ENCODE assay signal across 21 cellular contexts in the genomic region with DNA sequence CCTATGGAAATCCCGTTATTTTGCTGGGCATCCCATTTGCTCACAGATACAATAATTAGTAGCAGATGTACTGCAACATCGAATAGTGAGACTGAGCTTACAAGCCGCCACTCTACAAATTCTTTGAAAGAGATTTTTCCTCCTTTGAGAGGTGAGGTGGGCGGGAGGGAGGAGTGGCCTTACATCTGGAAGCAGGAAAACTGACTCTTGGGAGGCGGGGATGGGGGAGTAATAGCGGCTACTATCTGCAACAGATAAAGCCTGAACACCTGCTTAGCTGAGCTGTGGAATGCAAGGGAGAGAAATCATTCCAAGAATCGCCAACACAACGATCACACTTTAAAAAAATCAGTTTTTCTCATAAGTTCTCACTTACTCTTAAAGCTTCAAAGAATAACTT. TPM values are rescaled to one million over a fixed set of nuclear protein-coding genes. Genes with fewer than 3 reads are reported as not detected.
DNase-seq lines count a peak whose midpoint lies in the region; ATAC-seq and TF ChIP-seq lines count a peak whose summit lies in the region.
"Had no signal": no experiment of that assay in that cellular context is flagged by ENCODE, and none has a peak within 500 bp of the region (broad histone marks: within the 10 kb centered on the region; RNA-seq: fewer than 3 reads in every experiment).

No MANE protein-coding gene starts in this region.

- H2BK120ac ChIP-seq in neuronal stem cell (ENCODE audit: low read depth, low read length): no peak overlapping the region

- H2BK12ac ChIP-seq in neuronal stem cell (ENCODE audit: low read length): no peak overlapping the region

- no peaks in the 10 kb centered on the region for H3K4me1 ChIP-seq in GM23248 (ENCODE audit: insufficient read depth)
- peaks cover 19% of the 10 kb centered on the region for H3K4me1 ChIP-seq in iPS-15b (ENCODE audit: control insufficient read depth, insufficient read depth, low read length)
- peaks cover 0 to 11% of the 10 kb centered on the region in 2 donors for H3K4me1 ChIP-seq in neuronal stem cell (ENCODE audit: control insufficient read depth in 2 of 2, insufficient read depth in 1 of 2, low read depth in 1 of 2, low read length in 2 of 2)
- no peaks in the 10 kb centered on the region for H3K4me1 ChIP-seq in foreskin keratinocyte
- H3K4me1 ChIP-seq: body of pancreas had no signal

- no peaks in the 10 kb centered on the region for H3K9me2 ChIP-seq in GM23248 (ENCODE audit: insufficient read depth)

- peak overlapping the region; percentile 58; the same call in 1 of the 2 replicates for H3K4me3 ChIP-seq in GM23248
- peak overlapping the region; percentile 73 for H3K4me3 ChIP-seq in iPS-15b (ENCODE audit: low read depth, low read length)
- H3K4me3 ChIP-seq in neuronal stem cell (ENCODE audit: low read length in 2 of 2): no peak overlapping the region
- H3K4me3 ChIP-seq: body of pancreas, SK-N-MC, upper lobe of left lung had no signal

- H2BK5ac ChIP-seq in neuronal stem cell (ENCODE audit: low read length): no peak overlapping the region

- no peak overlapping the region for H3K18ac ChIP-seq in neuronal stem cell (ENCODE audit: low read length)

- H3K27ac ChIP-seq in GM23248: no peak overlapping the region
- H3K27ac ChIP-seq in neuronal stem cell (replicated peaks; ENCODE audit: low read length): peak overlapping the region; percentile 60
- H3K27ac ChIP-seq in foreskin keratinocyte: no peak overlapping the region
- H3K27ac ChIP-seq: body of pancreas, SK-N-MC, upper lobe of left lung, WERI-Rb-1 had no signal

- no peaks in the 10 kb centered on the region for H4K20me1 ChIP-seq in GM23248 (ENCODE audit: insufficient read depth)

- DNase-seq in GM23248 (no peak), NCI-H69 (lab: John Stamatoyannopoulos, UW) (peak; percentile 64), neuronal stem cell (ENCODE audit: low spot score) (no peak), AML-193 (lab: John Stamatoyannopoulos, UW) (no peak), SHP77 treated with DMSO at 0.1 percent for 48 hours (lab: John Stamatoyannopoulos, UW) (no peak), foreskin keratinocyte (no peak)
- DNase-seq: ACHN; activated CD4-positive, alpha-beta memory T cell treated with anti-CD3 and anti-CD28 coated beads for 36 hours; activated gamma-delta T cell; activated naive CD8-positive, alpha-beta T cell treated with anti-CD3 and anti-CD28 coated beads, Interleukin-2, amount 50 U/mL, for 24 hours; body of pancreas; Calu3; effector memory CD8-positive, alpha-beta T cell; NCI-H2107; NCI-H524; upper lobe of left lung; WERI-Rb-1 had no signal

- ATAC-seq in foreskin keratinocyte (no peak), GM18858 (IDR thresholded peaks at IDR 0.05; ENCODE audit: unreplicated experiment) (no peak)
- ATAC-seq: activated naive CD8-positive, alpha-beta T cell treated with anti-CD3 and anti-CD28 coated beads, Interleukin-2, amount 50 U/mL, for 24 hours; body of pancreas; effector memory CD8-positive, alpha-beta T cell had no signal

- H2BK15ac ChIP-seq in neuronal stem cell (ENCODE audit: low read length): no peak overlapping the region

- no peak overlapping the region for H3K14ac ChIP-seq in neuronal stem cell (ENCODE audit: low read length)

- H3K4ac ChIP-seq in neuronal stem cell (ENCODE audit: low read length): no peak overlapping the region

- H3F3A ChIP-seq in GM23248 (ENCODE audit: insufficient read depth): no peaks in the 10 kb centered on the region

- H3K27me3 ChIP-seq in GM23248 (replicated peaks; ENCODE audit: insufficient read depth) (peaks cover 4% of the 10 kb centered on the region), iPS-15b (ENCODE audit: control insufficient read depth, insufficient read depth, low read length) (peaks cover 55% of the 10 kb centered on the region), neuronal stem cell (ENCODE audit: control insufficient read depth in 3 of 3, insufficient read depth in 3 of 3, low read depth in 1 of 3, low read length in 3 of 3) (peaks cover 0 to 24% (median 0%) of the 10 kb centered on the region in 3 experiments), foreskin keratinocyte (peaks cover 73% of the 10 kb centered on the region)
- H3K27me3 ChIP-seq: body of pancreas had no signal

- no peak overlapping the region for H4K91ac ChIP-seq in neuronal stem cell (ENCODE audit: low read depth, low read length, poor library complexity)

- no peaks in the 10 kb centered on the region for H3K79me2 ChIP-seq in GM23248 (ENCODE audit: insufficient read depth)

- H3K23ac ChIP-seq in neuronal stem cell (ENCODE audit: low read depth, low read length, poor library complexity): no peak overlapping the region

- in situ Hi-C loops in GM23248 (cut with MboI): no loop called here

- TF ChIP-seq CTCF in foreskin keratinocyte (conservative IDR thresholded peaks at IDR 0.05): no peak

- H3K36me3 ChIP-seq in GM23248 (ENCODE audit: low read depth) (no peaks in the 10 kb centered on the region), iPS-15b (ENCODE audit: control insufficient read depth, insufficient read depth, low read length) (no peaks in the 10 kb centered on the region), neuronal stem cell (replicated peaks in 1 of 2; ENCODE audit: control insufficient read depth in 2 of 2, insufficient read depth in 2 of 2, low read length in 2 of 2) (no peaks in the 10 kb centered on the region)
- H3K36me3 ChIP-seq: upper lobe of left lung, WERI-Rb-1 had no signal

- no peak overlapping the region for H4K8ac ChIP-seq in neuronal stem cell (ENCODE audit: low read depth, low read length)

- H3K9me3 ChIP-seq in GM23248 (ENCODE audit: low read depth): no peaks in the 10 kb centered on the region
- H3K9me3 ChIP-seq in iPS-15b (ENCODE audit: control insufficient read depth, insufficient read depth, low read length): no peaks in the 10 kb centered on the region
- no peaks in the 10 kb centered on the region for H3K9me3 ChIP-seq in neuronal stem cell (replicated peaks in 1 of 2; ENCODE audit: control insufficient read depth in 2 of 2, insufficient read depth in 1 of 2, low read depth in 1 of 2, low read length in 2 of 2)
- H3K9me3 ChIP-seq: body of pancreas, upper lobe of left lung had no signal

- WGBS in GM23248 (ENCODE audit: low coverage in 1 of 2, low lambda C conversion rate in 2 of 2, missing lambda C conversion rate in 2 of 2), 2 experiments: 6 to 7% methylated on average over 8 of the region's 8 CpGs
- no CpG with 5 or more reads among the region's 8 CpGs for WGBS in neuronal stem cell (ENCODE audit: extremely low coverage in 2 of 2, insufficient read length in 2 of 2, insufficient replicate concordance in 1 of 2), 2 donors

- no peak overlapping the region for H2AK5ac ChIP-seq in neuronal stem cell (ENCODE audit: low read depth, low read length)

- peak overlapping the region; percentile 42; the same call in 1 of the 2 replicates for H2AFZ ChIP-seq in GM23248
- peak overlapping the region; percentile 77 for H2AFZ ChIP-seq in neuronal stem cell (ENCODE audit: low read length)

- no peaks in the 10 kb centered on the region for H3K79me1 ChIP-seq in neuronal stem cell (ENCODE audit: low read depth, low read length)

- H3K4me2 ChIP-seq in GM23248 (ENCODE audit: unreplicated experiment): no peak overlapping the region
- peak overlapping the region; percentile 35 for H3K4me2 ChIP-seq in neuronal stem cell (ENCODE audit: insufficient read depth, low read length, poor library complexity, severe bottlenecking)

- H3K9ac ChIP-seq in GM23248: no peak overlapping the region
- no peak overlapping the region for H3K9ac ChIP-seq in iPS-15b (ENCODE audit: low read depth, low read length)
- H3K9ac ChIP-seq in neuronal stem cell (ENCODE audit: low read depth, low read length, poor library complexity): no peak overlapping the region

RNA-seq across cellular contexts. Expression of a gene that starts 10.1 kb away (rescaled TPM):
- total RNA-seq in GM23248 (2014; rRNA removed; shearing (Covaris generic)): 0.38 and 7.1 TPM in 2 replicates
- polyA plus RNA-seq in GM23248 (2016; fragmentation: Nextera tagmentation; extraction: Ambion mirVana): 0.99 and 1.4 TPM in 2 replicates
- polyA plus RNA-seq in neuronal stem cell (2013, experiment 1 of 2): 0.20 TPM
- 0.21 TPM for polyA plus RNA-seq in neuronal stem cell (2013, experiment 2 of 2)
- not detected in 2 replicates for total RNA-seq in foreskin keratinocyte
- not detected in 2 replicates for polyA plus RNA-seq in foreskin keratinocyte
- total RNA-seq: activated CD4-positive, alpha-beta memory T cell treated with anti-CD3 and anti-CD28 coated beads for 36 hours; T-helper 2 cell treated with Interferon-gamma antibody and Interleukin-4, amounts not matched to agents 100 ng/mL and 5 ng/mL, for 36 hours had no signal

Comparison
In these comparisons a context has a peak if more than half of its experiments do, and no peak if none do; other contexts are left out.
1. H3K4me3 ChIP-seq: peak in GM23248 (single experiment) and iPS-15b (single experiment); none in neuronal stem cell (0 of 2).